ENCODE assay signal across 1 cellular context in the genomic region with DNA sequence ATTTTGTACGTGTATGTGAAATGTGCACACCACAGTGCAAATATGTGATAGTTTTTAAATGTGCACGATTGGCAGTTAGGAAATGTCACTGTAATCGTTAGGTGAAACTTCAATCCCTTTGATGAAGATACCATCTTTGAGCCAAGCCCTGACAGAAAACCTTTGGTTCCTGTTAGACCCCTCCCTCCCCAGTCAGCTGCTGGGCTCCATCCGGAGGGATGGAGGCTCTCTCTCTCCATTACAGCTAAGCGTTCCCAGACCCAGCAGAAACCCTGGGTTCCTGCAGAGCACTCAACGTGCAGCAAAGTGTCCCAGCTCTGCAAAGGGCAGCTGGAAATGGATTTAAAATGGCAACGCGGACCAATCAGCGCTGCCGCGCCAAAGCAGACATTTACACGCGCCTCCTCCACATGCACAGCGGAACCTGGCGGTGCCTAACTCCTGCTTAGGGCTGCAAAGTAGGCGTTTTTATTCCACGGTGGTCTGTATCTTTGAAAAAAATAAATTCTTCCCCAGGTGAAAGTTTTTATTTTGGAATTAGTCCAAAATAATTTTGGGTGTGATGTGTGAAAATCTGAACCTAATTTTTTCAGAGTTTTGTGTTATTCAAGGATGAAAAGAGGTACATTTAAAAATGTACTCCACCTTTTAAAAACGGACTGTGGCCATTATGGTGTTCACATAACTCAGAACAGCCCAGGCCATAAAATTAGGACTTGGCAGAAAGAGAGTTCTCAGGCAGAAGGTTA.
TF ChIP-seq lines count a peak whose summit lies in the region.

No MANE protein-coding gene starts in this region.

TF ChIP-seq in H1, 55 proteins besides CTCF, POLR2A, EP300 and RAD21 (continued from another document):
- TF ChIP-seq CHD7 (IDR thresholded peaks at IDR 0.05; ENCODE audit: insufficient replicate concordance, low read length) (no peak), NRF1 (IDR thresholded peaks at IDR 0.05; ENCODE audit: low read depth, low read length) (no peak), CHD2 (IDR thresholded peaks at IDR 0.05; ENCODE audit: low read length) (0 out of 2 replicates have a peak, but pooled peaks have one; percentile 39), TCF12 (IDR thresholded peaks at IDR 0.05; ENCODE audit: low read depth, low read length) (no peak), SAP30 (IDR thresholded peaks at IDR 0.05; ENCODE audit: insufficient read depth, insufficient replicate concordance, low read length) (no peak), SP4 (IDR thresholded peaks at IDR 0.05; ENCODE audit: low read length) (no peak), TBP (IDR thresholded peaks at IDR 0.05; ENCODE audit: low read depth, low read length) (peak; percentile 31; the same call in 1 of the 2 replicates), JUN (IDR thresholded peaks at IDR 0.05; ENCODE audit: low read depth, low read length) (no peak), ATF3 (IDR thresholded peaks at IDR 0.05; ENCODE audit: insufficient read depth, low read depth, low read length) (no peak), POU5F1 (IDR thresholded peaks at IDR 0.05; ENCODE audit: low read depth, low read length) (no peak), CBX8 (IDR thresholded peaks at IDR 0.05; ENCODE audit: borderline replicate concordance, low read depth, low read length) (no peak), SIN3A (conservative IDR thresholded peaks at IDR 0.05 in 1 of 2, IDR thresholded peaks at IDR 0.05 in 1 of 2; ENCODE audit: low read depth in 1 of 2, low read length in 2 of 2) (peak; percentile 84 to 87), FOSL1 (IDR thresholded peaks at IDR 0.05; ENCODE audit: insufficient read depth, low read depth, low read length) (no peak), JUND (IDR thresholded peaks at IDR 0.05; ENCODE audit: low read length) (0 out of 2 replicates have a peak, but pooled peaks have one; percentile 8), MAX (IDR thresholded peaks at IDR 0.05) (peak; percentile 65), POLR2AphosphoS5 (IDR thresholded peaks at IDR 0.05; ENCODE audit: low read depth, low read length) (0 out of 2 replicates have a peak, but pooled peaks have one; percentile 24), TAF1 (IDR thresholded peaks at IDR 0.05; ENCODE audit: low read depth, low read length) (0 out of 2 replicates have a peak, but pooled peaks have one; percentile 50), YY1 (IDR thresholded peaks at IDR 0.05; ENCODE audit: low read depth, low read length) (peak; percentile 70), CBX5 (IDR thresholded peaks at IDR 0.05; ENCODE audit: low read depth, low read length) (no peak), BACH1 (IDR thresholded peaks at IDR 0.05; ENCODE audit: low read length) (0 out of 2 replicates have a peak, but pooled peaks have one; percentile 5), CHD1 (IDR thresholded peaks at IDR 0.05; ENCODE audit: low read depth, low read length) (no peak), TAF7 (optimal IDR thresholded peaks at IDR 0.05; ENCODE audit: borderline replicate concordance, low read depth, low read length) (peak; percentile 26), EGR1 (IDR thresholded peaks at IDR 0.05; ENCODE audit: borderline replicate concordance, low read depth, low read length) (no peak), CREB1 (IDR thresholded peaks at IDR 0.05) (no peak), CTBP2 (IDR thresholded peaks at IDR 0.05; ENCODE audit: borderline replicate concordance, insufficient read depth, insufficient read length, low read length) (no peak)
- TF ChIP-seq, protein P1, sequence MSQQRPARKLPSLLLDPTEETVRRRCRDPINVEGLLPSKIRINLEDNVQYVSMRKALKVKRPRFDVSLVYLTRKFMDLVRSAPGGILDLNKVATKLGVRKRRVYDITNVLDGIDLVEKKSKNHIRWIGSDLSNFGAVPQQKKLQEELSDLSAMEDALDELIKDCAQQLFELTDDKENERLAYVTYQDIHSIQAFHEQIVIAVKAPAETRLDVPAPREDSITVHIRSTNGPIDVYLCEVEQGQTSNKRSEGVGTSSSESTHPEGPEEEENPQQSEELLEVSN (IDR thresholded peaks at IDR 0.05), result peak; percentile 67; the same call in 1 of the 2 replicates
TF ChIP-seq in H1: peak in this region for 12.
